ENCODE assay signal across 8 cellular contexts in the genomic region with DNA sequence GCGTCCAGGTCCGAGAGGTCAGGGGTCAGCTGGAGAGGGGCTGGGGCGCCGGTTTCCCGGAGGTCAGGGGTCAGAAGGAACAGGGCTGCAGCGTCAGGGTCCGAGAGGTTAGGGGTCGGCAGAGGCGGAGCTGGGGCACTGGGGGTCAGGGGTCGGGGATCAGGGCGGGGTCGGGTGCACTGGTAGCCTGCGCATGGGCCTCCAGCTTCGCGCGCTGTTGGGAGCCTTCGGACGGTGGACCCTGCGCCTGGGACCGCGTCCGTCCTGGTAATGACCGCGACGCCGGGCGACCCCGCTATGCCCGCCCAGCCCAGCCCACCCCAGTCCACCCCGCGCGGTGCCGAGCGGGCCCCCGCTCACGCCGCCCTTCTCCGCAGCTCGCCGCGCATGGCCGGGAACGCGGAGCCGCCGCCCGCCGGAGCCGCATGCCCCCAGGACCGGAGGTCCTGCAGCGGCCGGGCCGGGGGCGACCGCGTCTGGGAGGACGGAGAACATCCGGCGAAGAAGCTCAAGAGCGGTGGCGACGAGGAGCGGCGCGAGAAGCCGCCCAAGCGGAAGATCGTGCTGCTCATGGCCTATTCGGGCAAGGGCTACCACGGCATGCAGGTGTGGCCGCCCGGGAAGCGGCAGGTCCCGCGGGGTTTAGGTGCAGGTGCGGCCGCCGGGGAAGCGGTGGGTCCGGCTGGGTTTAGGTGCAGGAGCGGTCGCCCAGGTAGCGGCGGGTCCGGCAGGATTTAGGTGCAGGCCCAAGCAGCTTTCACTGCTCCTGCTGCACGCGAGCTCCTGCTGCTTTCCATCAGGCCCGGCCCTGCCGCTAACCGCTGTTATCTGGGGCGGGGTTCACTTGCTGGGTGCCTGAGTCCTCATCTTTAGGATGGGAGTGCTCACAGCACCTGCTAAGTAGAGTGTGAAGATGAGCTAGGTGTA. TPM values are rescaled to one million over a fixed set of nuclear protein-coding genes. Genes with fewer than 3 reads are reported as not detected.
DNase-seq lines count a peak whose midpoint lies in the region; ATAC-seq and FAIRE-seq lines count a peak whose summit lies in the region.

No MANE protein-coding gene starts in this region.

- peak overlapping the region; percentile 95 for H3K4me3 ChIP-seq in trophoblast cell (ENCODE audit: low read depth, low read length)

- H3K27ac ChIP-seq in trophoblast cell (ENCODE audit: low read depth, low read length) = peak overlapping the region; percentile 22

- no peak overlapping the region for H3K23ac ChIP-seq in trophoblast cell (ENCODE audit: low read length)

- H4K91ac ChIP-seq in trophoblast cell (ENCODE audit: low read depth, low read length) = peak overlapping the region; percentile 86

- ATAC-seq in GM18867 (IDR thresholded peaks at IDR 0.05; ENCODE audit: unreplicated experiment) (peak; percentile 25), HG02852 (IDR thresholded peaks at IDR 0.05; ENCODE audit: unreplicated experiment) (no peak)
- peak; percentile 7 to 15 for ATAC-seq in activated T-cell treated with anti-CD3 and anti-CD28 coated beads, Interleukin-2, amount 50 U/mL, for 4 hours

- peak overlapping the region; percentile 85 for H4K8ac ChIP-seq in trophoblast cell (ENCODE audit: low read depth, low read length)

- no peak for FAIRE-seq in frontal cortex (lab: Jason Lieb, UNC)

- H3K4me2 ChIP-seq in trophoblast cell (ENCODE audit: low read length) = peak overlapping the region; percentile 92

- H3K4me1 Mint-ChIP-seq in activated T-cell treated with anti-CD3 and anti-CD28 coated beads, Interleukin-2, amount 50 U/mL, for 4 hours (ENCODE audit: low read depth) = peaks cover 16% of the 10 kb centered on the region

- H3K36me3 Mint-ChIP-seq in activated T-cell treated with anti-CD3 and anti-CD28 coated beads, Interleukin-2, amount 50 U/mL, for 4 hours (ENCODE audit: insufficient read depth) = peaks cover 20% of the 10 kb centered on the region

- H3K9me3 ChIP-seq in trophoblast cell (ENCODE audit: insufficient read depth, low read depth, low read length) = peaks cover 2% of the 10 kb centered on the region

- H3K27me3 ChIP-seq in trophoblast cell (ENCODE audit: insufficient read depth, low read length) = no peaks in the 10 kb centered on the region

- H2BK120ac ChIP-seq in trophoblast cell (ENCODE audit: insufficient read depth, low read length, poor library complexity) = peak overlapping the region; percentile 20

- peak overlapping the region; percentile 84 for H4K12ac ChIP-seq in trophoblast cell (ENCODE audit: low read depth, low read length)

- no CpG with 5 or more reads among the region's 91 CpGs for WGBS in trophoblast cell (ENCODE audit: extremely low coverage, insufficient coverage, insufficient read length)

- DNase-seq in 8988T = peak; percentile 57
- peak; percentile 23 for DNase-seq in LHCN-M2 (ENCODE audit: low read depth)
- DNase-seq in activated T-cell treated with anti-CD3 and anti-CD28 coated beads, Interleukin-2, amount 50 U/mL, for 4 hours = peak; percentile 17
- peak; percentile 31 to 66 for DNase-seq in frontal cortex (ENCODE audit: low spot score in 2 of 2)
- DNase-seq in trophoblast cell = peak in 1 of 2 donors; percentile 25
- DNase-seq in superior temporal gyrus (ENCODE audit: extremely low spot score) = no peak

- H3K27me3 Mint-ChIP-seq in activated T-cell treated with anti-CD3 and anti-CD28 coated beads, Interleukin-2, amount 50 U/mL, for 4 hours (ENCODE audit: low read depth) = no peaks in the 10 kb centered on the region

- H3K9ac ChIP-seq in trophoblast cell (ENCODE audit: low read length) = peak overlapping the region; percentile 88

- peaks cover 30 to 32% of the 10 kb centered on the region in 2 experiments for H3K36me3 ChIP-seq in trophoblast cell (ENCODE audit: control insufficient read depth in 1 of 2, insufficient read depth in 2 of 2, low read length in 2 of 2)

- H2BK12ac ChIP-seq in trophoblast cell (ENCODE audit: low read length) = no peak overlapping the region

- H2AFZ ChIP-seq in trophoblast cell (ENCODE audit: insufficient read depth, low read length, poor library complexity) = peak overlapping the region; percentile 96

- H3K4me3 Mint-ChIP-seq in activated T-cell treated with anti-CD3 and anti-CD28 coated beads, Interleukin-2, amount 50 U/mL, for 4 hours = peak overlapping the region; percentile 97

- no peak overlapping the region for H2AK5ac ChIP-seq in trophoblast cell (ENCODE audit: low read length)

- peaks cover 11% of the 10 kb centered on the region for H3K79me2 ChIP-seq in trophoblast cell (ENCODE audit: control insufficient read depth, insufficient read depth, low read length, poor library complexity)

- H3K79me1 ChIP-seq in trophoblast cell (ENCODE audit: low read length) = peaks cover 9% of the 10 kb centered on the region

- peak overlapping the region; percentile 84 for H3K18ac ChIP-seq in trophoblast cell (ENCODE audit: low read length)

- peak overlapping the region; percentile 30 for H3K4ac ChIP-seq in trophoblast cell (ENCODE audit: low read depth, low read length)

- H3K9me3 Mint-ChIP-seq in activated T-cell treated with anti-CD3 and anti-CD28 coated beads, Interleukin-2, amount 50 U/mL, for 4 hours = no peaks in the 10 kb centered on the region

- peak overlapping the region; percentile 80 for H3K14ac ChIP-seq in trophoblast cell (ENCODE audit: low read length)

- peak overlapping the region; percentile 45 for H2BK5ac ChIP-seq in trophoblast cell (ENCODE audit: low read depth, low read length, poor library complexity)

- H3K4me1 ChIP-seq in trophoblast cell (ENCODE audit: control insufficient read depth in 1 of 2, insufficient read depth in 2 of 2, low read length in 2 of 2) = peaks cover 2 to 6% of the 10 kb centered on the region in 2 experiments

RNA-seq across cellular contexts. Expression of a gene that starts 0.7 kb away (rescaled TPM):
- total RNA-seq in LHCN-M2 (2014; rRNA removed) (13.3 and 17.7 TPM in 2 replicates), frontal cortex (3.3 TPM)
- 13.8 TPM for polyA plus RNA-seq in LHCN-M2 (2012)
- total RNA-seq in activated T-cell treated with anti-CD3 and anti-CD28 coated beads, Interleukin-2, amount 50 U/mL, for 4 hours = 100 to 1,000 TPM; 132 to 157 (median 155) TPM
- polyA plus RNA-seq in trophoblast cell (2013) = 33.0 and 33.3 TPM in 2 replicates

RNA-seq across cellular contexts. Expression of a gene that starts 19.9 kb away (rescaled TPM):
- 8.7 and 10.4 TPM in 2 replicates for total RNA-seq in LHCN-M2 (2014; rRNA removed)
- polyA plus RNA-seq in LHCN-M2 (2012) = 13.4 TPM
- total RNA-seq in activated T-cell treated with anti-CD3 and anti-CD28 coated beads, Interleukin-2, amount 50 U/mL, for 4 hours = 10 to 100 TPM; 53.3 to 57.2 (median 56.9) TPM
- 10.2 TPM for total RNA-seq in frontal cortex
- polyA plus RNA-seq in trophoblast cell (2013) = 25.4 and 26.9 TPM in 2 replicates

RNA-seq across cellular contexts. Expression of a gene that starts 35.4 kb away (rescaled TPM):
- total RNA-seq in LHCN-M2 (2014; rRNA removed) = 6.6 and 6.8 TPM in 2 replicates
- polyA plus RNA-seq in LHCN-M2 (2012) = 11.6 TPM
- total RNA-seq in activated T-cell treated with anti-CD3 and anti-CD28 coated beads, Interleukin-2, amount 50 U/mL, for 4 hours = 10 to 100 TPM; 16.3 to 17.9 (median 16.7) TPM
- total RNA-seq in frontal cortex = 7.3 TPM
- polyA plus RNA-seq in trophoblast cell (2013) = 74.0 and 74.9 TPM in 2 replicates
